18 cellular contexts compared by ENCODE assay signal in genomic region chrX:23832750-23833149, GRCh38.
"Had no signal": no experiment of that assay in that cellular context is flagged by ENCODE, and none has a peak within 500 bp of the region (broad histone marks: within the 10 kb centered on the region; RNA-seq: fewer than 3 reads in every experiment).

No MANE protein-coding gene starts in this region.

- H3K4me1 ChIP-seq: gastroesophageal sphincter, left lung, lower lobe of right lung, upper lobe of left lung, uterus had no signal

- H3K27me3 ChIP-seq: gastroesophageal sphincter, left lung, neutrophil, upper lobe of left lung, uterus had no signal

- H3K27ac ChIP-seq: gastroesophageal sphincter, left lung, lower lobe of right lung, neutrophil, upper lobe of left lung, uterus had no signal

- DNase-seq: cerebellar nuclear complex; dermis blood vessel endothelial cell; glutamatergic neuron; immature natural killer cell; left lung; lower lobe of right lung; mesenchymal stem cell; midbrain; right cardiac atrium; small intestine; stimulated activated CD4-positive, alpha-beta T cell treated with anti-CD3 and anti-CD28 coated beads, Interleukin-12 subunit alpha, Interleukin-12 subunit beta, amount 100 ng/mL, for 4 hours; stimulated activated naive CD4-positive, alpha-beta T cell treated with Interleukin-2 at 50 U/mL for 16 hours; upper lobe of left lung; uterus had no signal

- H3K36me3 Mint-ChIP-seq: natural killer cell treated with Interleukin-12 subunit alpha and Interleukin-12 subunit beta and Interleukin-15 and Interleukin-18, amount 100 ng/mL, for 72 hours had no signal

- H3K9me3 ChIP-seq: gastroesophageal sphincter, left lung, lower lobe of right lung, neutrophil, upper lobe of left lung, uterus had no signal

- H3K27ac Mint-ChIP-seq: immature natural killer cell; natural killer cell treated with Interleukin-12 subunit alpha and Interleukin-12 subunit beta and Interleukin-15 and Interleukin-18, amount 100 ng/mL, for 72 hours had no signal

- ATAC-seq: esophagus mucosa; gastroesophageal sphincter; left lung; lower lobe of right lung; natural killer cell treated with Interleukin-12 subunit alpha and Interleukin-12 subunit beta and Interleukin-15 and Interleukin-18, amount 100 ng/mL, for 72 hours; right cardiac atrium had no signal

- H3K4me1 Mint-ChIP-seq: immature natural killer cell had no signal

- H3K4me3 Mint-ChIP-seq: immature natural killer cell; natural killer cell treated with Interleukin-12 subunit alpha and Interleukin-12 subunit beta and Interleukin-15 and Interleukin-18, amount 100 ng/mL, for 72 hours had no signal

- H3K36me3 ChIP-seq: gastroesophageal sphincter, left lung, lower lobe of right lung, neutrophil, upper lobe of left lung, uterus had no signal

- H3K9me3 Mint-ChIP-seq: immature natural killer cell; natural killer cell treated with Interleukin-12 subunit alpha and Interleukin-12 subunit beta and Interleukin-15 and Interleukin-18, amount 100 ng/mL, for 72 hours had no signal

- H3K4me3 ChIP-seq: gastroesophageal sphincter, left lung, lower lobe of right lung, upper lobe of left lung, uterus had no signal
